24 cellular contexts compared by ENCODE assay signal in genomic region chr13:26887594-26887993, GRCh38.
"Had no signal": no experiment of that assay in that cellular context is flagged by ENCODE, and none has a peak within 500 bp of the region (broad histone marks: within the 10 kb centered on the region; RNA-seq: fewer than 3 reads in every experiment).

No MANE protein-coding gene starts in this region.

- H3K27ac Mint-ChIP-seq: activated CD4-positive, alpha-beta memory T cell treated with anti-CD3 and anti-CD28 coated beads, Interleukin-2, amount 10 ng/mL, durations not matched to agents 7 days and 5 days; activated CD4-positive, alpha-beta T cell treated with anti-CD3 and anti-CD28 coated beads, Interleukin-2, amount 10 ng/mL, durations not matched to agents 7 days and 5 days; activated naive CD8-positive, alpha-beta T cell; activated T-cell treated with anti-CD3 and anti-CD28 coated beads, Interleukin-2, amount 50 U/mL, for 24 hours; activated T-helper 17 cell treated with anti-CD3 and anti-CD28 coated beads, Interleukin-2, amount 50 U/mL, for 72 hours; endodermal cell had no signal

- H3K27ac ChIP-seq: brain microvascular endothelial cell had no signal

- H3K9me3 Mint-ChIP-seq: activated CD4-positive, alpha-beta memory T cell treated with anti-CD3 and anti-CD28 coated beads, Interleukin-2, amount 10 ng/mL, durations not matched to agents 7 days and 5 days; activated CD4-positive, alpha-beta T cell treated with anti-CD3 and anti-CD28 coated beads, Interleukin-2, amount 10 ng/mL, durations not matched to agents 7 days and 5 days; activated T-cell treated with anti-CD3 and anti-CD28 coated beads, Interleukin-2, amount 50 U/mL, for 24 hours; endodermal cell had no signal

- H3K36me3 Mint-ChIP-seq: activated naive CD8-positive, alpha-beta T cell had no signal

- H3K27me3 ChIP-seq: brain microvascular endothelial cell had no signal

- DNase-seq: activated CD4-positive, alpha-beta memory T cell treated with anti-CD3 and anti-CD28 coated beads, Interleukin-2, amount 10 ng/mL, durations not matched to agents 7 days and 5 days; activated CD4-positive, alpha-beta T cell treated with anti-CD3 and anti-CD28 coated beads for 1 hour; activated CD4-positive, alpha-beta T cell treated with anti-CD3 and anti-CD28 coated beads for 4 hours; activated CD4-positive, alpha-beta T cell treated with anti-CD3 and anti-CD28 coated beads, Interleukin-2, amount 10 ng/mL, durations not matched to agents 7 days and 5 days; activated CD4-positive, alpha-beta T cell treated with anti-CD3 and anti-CD28 coated beads, Interleukin-2, amount 50 U/mL, for 4 hours; activated CD8-positive, alpha-beta memory T cell treated with anti-CD3 and anti-CD28 coated beads, Interleukin-2, amount 50 U/mL, for 48 hours; activated effector memory CD4-positive, alpha-beta T cell treated with Interleukin-2 at 50 U/mL for 16 hours; activated gamma-delta T cell treated with Interleukin-2 at 50 U/mL for 16 hours; activated naive CD4-positive, alpha-beta T cell treated with anti-CD3 and anti-CD28 coated beads, Interleukin-2, amount 50 U/mL, for 16 hours; activated naive CD4-positive, alpha-beta T cell treated with Interleukin-2 at 50 U/mL for 16 hours; activated T-cell treated with anti-CD3 and anti-CD28 coated beads for 4 hours; activated T-cell treated with anti-CD3 and anti-CD28 coated beads, Interleukin-2, amount 50 U/mL, for 24 hours; amniotic stem cell; anterior cingulate cortex; brain microvascular endothelial cell; caudate nucleus; effector memory CD4-positive, alpha-beta T cell; endodermal cell; foreskin fibroblast; head of caudate nucleus; T-helper 2 cell had no signal

- H3K4me1 Mint-ChIP-seq: activated CD4-positive, alpha-beta memory T cell treated with anti-CD3 and anti-CD28 coated beads, Interleukin-2, amount 10 ng/mL, durations not matched to agents 7 days and 5 days; activated CD4-positive, alpha-beta T cell treated with anti-CD3 and anti-CD28 coated beads, Interleukin-2, amount 10 ng/mL, durations not matched to agents 7 days and 5 days; activated T-helper 17 cell treated with anti-CD3 and anti-CD28 coated beads, Interleukin-2, amount 50 U/mL, for 72 hours; endodermal cell had no signal

- H3K4me3 Mint-ChIP-seq: activated CD4-positive, alpha-beta memory T cell treated with anti-CD3 and anti-CD28 coated beads, Interleukin-2, amount 10 ng/mL, durations not matched to agents 7 days and 5 days; activated CD4-positive, alpha-beta T cell treated with anti-CD3 and anti-CD28 coated beads, Interleukin-2, amount 10 ng/mL, durations not matched to agents 7 days and 5 days; activated naive CD8-positive, alpha-beta T cell; activated T-cell treated with anti-CD3 and anti-CD28 coated beads, Interleukin-2, amount 50 U/mL, for 24 hours; activated T-helper 17 cell treated with anti-CD3 and anti-CD28 coated beads, Interleukin-2, amount 50 U/mL, for 72 hours; endodermal cell had no signal

- H3K36me3 ChIP-seq: brain microvascular endothelial cell had no signal

- ATAC-seq: activated T-helper 17 cell treated with anti-CD3 and anti-CD28 coated beads, Interleukin-2, amount 50 U/mL, for 72 hours; esophagus mucosa had no signal
